10 cellular contexts compared by ENCODE assay signal in genomic region chr19:4473708-4474503, GRCh38. TPM values are rescaled to one million over a fixed set of nuclear protein-coding genes. Genes with fewer than 3 reads are reported as not detected.
A peak's percentile ranks its signal among the peaks of the same experiment; 100 is the strongest.
DNase-seq lines count a peak whose midpoint lies in the region; ATAC-seq and TF ChIP-seq lines count a peak whose summit lies in the region.
"Had no signal": no experiment of that assay in that cellular context is flagged by ENCODE, and none has a peak within 500 bp of the region (broad histone marks: within the 10 kb centered on the region; RNA-seq: fewer than 3 reads in every experiment).

No MANE protein-coding gene starts in this region.

- no peaks in the 10 kb centered on the region for H3K27me3 ChIP-seq in ACC112 (ENCODE audit: insufficient read depth, low read length)
- no peaks in the 10 kb centered on the region for H3K27me3 ChIP-seq in GM23248 (replicated peaks; ENCODE audit: insufficient read depth)
- no peaks in the 10 kb centered on the region for H3K27me3 ChIP-seq in ascending aorta

- H3K27me3 Mint-ChIP-seq in memory B cell = no peaks in the 10 kb centered on the region

- peaks cover 6% of the 10 kb centered on the region; the same call in 1 of the 2 replicates for H3F3A ChIP-seq in GM23248 (ENCODE audit: insufficient read depth)

- H3K27ac ChIP-seq in ACC112 (ENCODE audit: low read depth, low read length) (no peak overlapping the region), GM23248 (0 out of 2 replicates have a peak overlapping the region, but pooled peaks have one; percentile 1), ascending aorta (no peak overlapping the region)

- 16 to 18% methylated on average over 18 to 25 of the region's 25 CpGs for WGBS in GM23248 (ENCODE audit: low coverage in 1 of 2, low lambda C conversion rate in 2 of 2, missing lambda C conversion rate in 2 of 2), 2 experiments

- no peaks in the 10 kb centered on the region for H3K9me3 ChIP-seq in GM23248 (ENCODE audit: low read depth)
- H3K9me3 ChIP-seq in ascending aorta = no peaks in the 10 kb centered on the region

- intact Hi-C loops in ascending aorta (cut with DNase I) = loop anchor here (5.0 kb wide), 2 partner anchors 72 to 227 kb away; partner anchors contain the start of genes CHAF1A, SH3GL1 and YJU2

- H3K36me3 Mint-ChIP-seq in memory B cell = peaks cover 5% of the 10 kb centered on the region

- no peaks in the 10 kb centered on the region for H3K36me3 ChIP-seq in ACC112 (ENCODE audit: insufficient read depth, low read length)
- H3K36me3 ChIP-seq in GM23248 (ENCODE audit: low read depth) = no peaks in the 10 kb centered on the region; the same call in 1 of the 2 replicates
- H3K36me3 ChIP-seq in ascending aorta = peaks cover 20 to 27% of the 10 kb centered on the region in 2 donors

- peak overlapping the region; percentile 82 for H3K4me3 Mint-ChIP-seq in memory B cell

- ATAC-seq in memory B cell (ENCODE audit: low read depth) (no peak), HG02571 (IDR thresholded peaks at IDR 0.05; ENCODE audit: unreplicated experiment) (no peak)
- ATAC-seq: left colon had no signal

- H3K4me3 ChIP-seq in ACC112 (ENCODE audit: low read depth, low read length) (peak overlapping the region; percentile 89), GM23248 (peak overlapping the region; percentile 94), ascending aorta (peak overlapping the region; percentile 94 to 100)

- H3K79me2 ChIP-seq in ACC112 (ENCODE audit: control insufficient read depth, insufficient read depth, low read length, unreplicated experiment) = peaks cover 32% of the 10 kb centered on the region
- peaks cover 60% of the 10 kb centered on the region for H3K79me2 ChIP-seq in GM23248 (ENCODE audit: insufficient read depth)

- H3K4me2 ChIP-seq in GM23248 (ENCODE audit: unreplicated experiment) = peak overlapping the region; percentile 98

- H4K20me1 ChIP-seq in GM23248 (ENCODE audit: insufficient read depth) = no peaks in the 10 kb centered on the region

- H3K27ac Mint-ChIP-seq in memory B cell = peak overlapping the region; percentile 28

- peaks cover 16% of the 10 kb centered on the region for H3K4me1 Mint-ChIP-seq in memory B cell

- H3K9ac ChIP-seq in GM23248 = peak overlapping the region; percentile 89

- DNase-seq in GM23248 (peak; percentile 59), ascending aorta (ENCODE audit: low spot score in 2 of 2) (no peak), memory B cell (ENCODE audit: low spot score in 2 of 2) (no peak), inferior parietal cortex (ENCODE audit: extremely low spot score) (no peak), retina (no peak), kidney tubule cell (ENCODE audit: low spot score) (no peak)
- DNase-seq: activated CD4-positive, CD25-positive, alpha-beta regulatory T cell treated with anti-CD3 and anti-CD28 coated beads, Interleukin-2, amount 50 U/mL, for 72 hours; left colon had no signal

- H3K9me2 ChIP-seq in GM23248 (ENCODE audit: insufficient read depth) = no peaks in the 10 kb centered on the region

- TF ChIP-seq CTCF in ascending aorta (IDR thresholded peaks at IDR 0.05) = no peak

- H3K4me1 ChIP-seq in ACC112 (ENCODE audit: control insufficient read depth, insufficient read depth, low read length, unreplicated experiment) = peaks cover 6% of the 10 kb centered on the region
- H3K4me1 ChIP-seq in GM23248 (ENCODE audit: insufficient read depth) = peaks cover 8% of the 10 kb centered on the region; the same call in 1 of the 2 replicates
- peaks cover 7 to 28% of the 10 kb centered on the region in 2 donors for H3K4me1 ChIP-seq in ascending aorta

- H2AFZ ChIP-seq in ACC112 (ENCODE audit: low read length, unreplicated experiment) (no peak overlapping the region), GM23248 (0 out of 2 replicates have a peak overlapping the region, but pooled peaks have one; percentile 35)

- H3K9me3 Mint-ChIP-seq in memory B cell = no peaks in the 10 kb centered on the region

- in situ Hi-C loops in GM23248 (cut with MboI) = no loop called here

RNA-seq across cellular contexts. Expression of gene HDGFL2, which starts 1.8 kb away (rescaled TPM):
- total RNA-seq in GM23248 (2014; rRNA removed; shearing (Covaris generic)) = 50.7 and 57.4 TPM in 2 replicates
- 23.0 TPM in 2 replicates for polyA plus RNA-seq in GM23248 (2016; fragmentation: Nextera tagmentation; extraction: Ambion mirVana)
- total RNA-seq in ascending aorta = 15.4 TPM

RNA-seq across cellular contexts. Expression of gene UBXN6, which starts 16.3 kb away (rescaled TPM):
- 113 and 118 TPM in 2 replicates for total RNA-seq in GM23248 (2014; rRNA removed; shearing (Covaris generic))
- 45.8 and 48.8 TPM in 2 replicates for polyA plus RNA-seq in GM23248 (2016; fragmentation: Nextera tagmentation; extraction: Ambion mirVana)
- 560 TPM for total RNA-seq in ascending aorta

RNA-seq across cellular contexts. Expression of gene PLIN4, which starts 44.4 kb away (rescaled TPM):
- not detected in 2 replicates for total RNA-seq in GM23248 (2014; rRNA removed; shearing (Covaris generic))
- 0.08 TPM in 1 of 2 replicates, not detected in the other for polyA plus RNA-seq in GM23248 (2016; fragmentation: Nextera tagmentation; extraction: Ambion mirVana)
- total RNA-seq in ascending aorta = 15.1 TPM

Comparison
In these comparisons a context has a peak if more than half of its experiments do, and no peak if none do; other contexts are left out.
1. RNA of gene PLIN4, which starts 44.4 kb away (total RNA-seq): 15.1 TPM in ascending aorta (single experiment); not detected in GM23248; every median in the first group is over 10 times any median in the second.
2. Peak in every context shown above with its lines, with median percentiles within 50 percentile points of each other: H3K4me3 ChIP-seq.